Comparison of ENCODE assay signal across 28 cellular contexts in the genomic region with DNA sequence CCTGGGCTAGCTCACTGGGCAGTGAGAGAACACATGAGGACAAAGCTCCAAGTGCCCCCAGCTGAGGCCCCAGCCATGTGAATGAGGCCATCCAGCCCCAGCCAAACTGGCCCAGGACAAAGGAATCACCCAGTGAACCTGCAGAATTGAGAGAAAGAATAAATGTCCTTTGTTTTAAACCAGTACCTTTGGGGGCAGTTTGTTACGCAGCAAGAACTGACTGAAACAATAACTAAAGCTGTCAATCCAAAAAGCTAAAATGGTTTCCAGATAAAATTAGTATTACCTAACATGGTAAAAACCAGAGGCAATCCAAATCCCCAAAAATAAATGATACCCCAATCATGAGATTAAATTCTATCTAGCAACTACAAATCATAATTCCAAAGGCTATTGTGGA.
"Had no signal": no experiment of that assay in that cellular context is flagged by ENCODE, and none has a peak within 500 bp of the region (broad histone marks: within the 10 kb centered on the region; RNA-seq: fewer than 3 reads in every experiment).

No MANE protein-coding gene starts in this region.

- H3K27ac ChIP-seq: neural progenitor cell, ovary, parathyroid adenoma, psoas muscle, suprapubic skin, testis, tibial artery, transverse colon, vagina had no signal

- ATAC-seq: naive thymus-derived CD4-positive, alpha-beta T cell; natural killer cell; psoas muscle; right cardiac atrium; sciatic nerve; stimulated activated memory B cell treated with anti-CD40 and anti-IgM and Interleukin-4, amounts not matched to agents 10 μg/mL and 1 μg/mL and 100 μg/mL, for 72 hours; stimulated activated naive CD8-positive, alpha-beta T cell treated with anti-CD3 and anti-CD28 coated beads, Interleukin-15, amount 100 ng/mL, for 72 hours; stimulated activated naive CD8-positive, alpha-beta T cell treated with anti-CD3 and anti-CD28 coated beads, Interleukin-15, Interleukin-2, amounts not matched to agents 100 U/mL and 50 U/mL, for 24 hours had no signal

- H3K27me3 ChIP-seq: neural progenitor cell, ovary, suprapubic skin, testis, tibial artery, transverse colon, vagina had no signal

- H3K36me3 Mint-ChIP-seq: natural killer cell had no signal

- H3K79me2 ChIP-seq: parathyroid adenoma had no signal

- FAIRE-seq: small intestine, urothelium cell line had no signal

- H3K4me3 ChIP-seq: neural progenitor cell, ovary, psoas muscle, suprapubic skin, testis, tibial artery, transverse colon, vagina had no signal

- H3K27ac Mint-ChIP-seq: naive thymus-derived CD4-positive, alpha-beta T cell; natural killer cell; nephron; neural progenitor cell; stimulated activated memory B cell treated with anti-CD40 and anti-IgM and Interleukin-4, amounts not matched to agents 10 μg/mL and 1 μg/mL and 100 μg/mL, for 72 hours; stimulated activated naive CD8-positive, alpha-beta T cell treated with anti-CD3 and anti-CD28 coated beads, Interleukin-15, amount 100 ng/mL, for 72 hours; type B pancreatic cell had no signal

- H3K9me3 Mint-ChIP-seq: natural killer cell, nephron, neural progenitor cell, type B pancreatic cell had no signal

- H3K9me3 ChIP-seq: ovary, psoas muscle, suprapubic skin, testis, tibial artery, transverse colon, vagina had no signal

- H3K36me3 ChIP-seq: neural progenitor cell, ovary had no signal

- H3K4me3 Mint-ChIP-seq: naive thymus-derived CD4-positive, alpha-beta T cell; natural killer cell; nephron; neural progenitor cell; stimulated activated memory B cell treated with anti-CD40 and anti-IgM and Interleukin-4, amounts not matched to agents 10 μg/mL and 1 μg/mL and 100 μg/mL, for 72 hours; stimulated activated naive CD8-positive, alpha-beta T cell treated with anti-CD3 and anti-CD28 coated beads, Interleukin-15, amount 100 ng/mL, for 72 hours; type B pancreatic cell had no signal

- H3K4me1 ChIP-seq: neural progenitor cell, parathyroid adenoma had no signal

- H3K9ac ChIP-seq: neural progenitor cell, parathyroid adenoma had no signal

- H3K4me1 Mint-ChIP-seq: natural killer cell; neural progenitor cell; stimulated activated memory B cell treated with anti-CD40 and anti-IgM and Interleukin-4, amounts not matched to agents 10 μg/mL and 1 μg/mL and 100 μg/mL, for 72 hours; stimulated activated naive CD8-positive, alpha-beta T cell treated with anti-CD3 and anti-CD28 coated beads, Interleukin-15, amount 100 ng/mL, for 72 hours had no signal

- H2AFZ ChIP-seq: neural progenitor cell, parathyroid adenoma had no signal

- H3K27me3 Mint-ChIP-seq: naive thymus-derived CD4-positive, alpha-beta T cell; stimulated activated memory B cell treated with anti-CD40 and anti-IgM and Interleukin-4, amounts not matched to agents 10 μg/mL and 1 μg/mL and 100 μg/mL, for 72 hours; stimulated activated naive CD8-positive, alpha-beta T cell treated with anti-CD3 and anti-CD28 coated beads, Interleukin-15, amount 100 ng/mL, for 72 hours; type B pancreatic cell had no signal

- DNase-seq: naive thymus-derived CD4-positive, alpha-beta T cell; natural killer cell; occipital lobe; ovary; psoas muscle; right cardiac atrium; small intestine; stimulated activated CD4-positive, alpha-beta T cell treated with anti-CD3 and anti-CD28 coated beads, Interleukin-12 subunit alpha, Interleukin-12 subunit beta, amount 100 ng/mL, for 4 hours; stimulated activated CD4-positive, alpha-beta T cell treated with anti-CD3 and anti-CD28 coated beads, Interleukin-1b, Interleukin-23, amount 100 ng/mL, for 48 hours; stimulated activated CD4-positive, alpha-beta T cell treated with anti-CD3 and anti-CD28 coated beads, Interleukin-4, amount 100 ng/mL, for 1 hour; stimulated activated CD4-positive, alpha-beta T cell treated with anti-CD3 and anti-CD28 coated beads, Interleukin-4, amount 100 ng/mL, for 4 hours; stimulated activated CD8-positive, alpha-beta memory T cell treated with anti-CD3 and anti-CD28 coated beads, Interleukin-4, amount 100 ng/mL, for 48 hours; stimulated activated naive CD4-positive, alpha-beta T cell; stimulated activated naive CD8-positive, alpha-beta T cell treated with anti-CD3 and anti-CD28 coated beads, Interleukin-15, amount 100 ng/mL, for 72 hours; stimulated activated naive CD8-positive, alpha-beta T cell treated with anti-CD3 and anti-CD28 coated beads, Interleukin-15, Interleukin-2, amounts not matched to agents 100 U/mL and 50 U/mL, for 24 hours; substantia nigra; testis; transverse colon had no signal

- H3K4me2 ChIP-seq: neural progenitor cell had no signal
